Comparison of ENCODE assay signal across 1 cellular context in genomic region chrX:54496517-54496852, GRCh38.
TF ChIP-seq lines count a peak whose summit lies in the region.

No MANE protein-coding gene starts in this region.

TF ChIP-seq in endothelial cell of umbilical vein, 7 proteins besides CTCF, POLR2A, EP300 and RAD21:
- TF ChIP-seq FOS (IDR thresholded peaks at IDR 0.05; ENCODE audit: borderline replicate concordance, insufficient read depth, low read length) (no peak), MYC (IDR thresholded peaks at IDR 0.05; ENCODE audit: low read depth, low read length) (no peak), MAX (IDR thresholded peaks at IDR 0.05; ENCODE audit: insufficient read depth, insufficient read length) (no peak), POLR2AphosphoS5 (IDR thresholded peaks at IDR 0.05; ENCODE audit: insufficient read depth, low read depth, low read length) (no peak), JUN (IDR thresholded peaks at IDR 0.05; ENCODE audit: borderline replicate concordance, insufficient read depth, insufficient read length, low read depth) (no peak), GATA2 (IDR thresholded peaks at IDR 0.05; ENCODE audit: insufficient read depth, insufficient read length, low read depth, low read length) (no peak), EZH2 (IDR thresholded peaks at IDR 0.05; ENCODE audit: borderline replicate concordance, low read depth, low read length, severe bottlenecking) (no peak)
